Comparison of ENCODE assay signal across 8 cellular contexts in genomic region chr11:12043959-12044772, GRCh38. TPM values are rescaled to one million over a fixed set of nuclear protein-coding genes. Genes with fewer than 3 reads are reported as not detected.
DNase-seq lines count a peak whose midpoint lies in the region; ATAC-seq and TF ChIP-seq lines count a peak whose summit lies in the region.

No MANE protein-coding gene starts in this region.

- DNase-seq in NCI-H748 (lab: John Stamatoyannopoulos, UW; ENCODE audit: unreplicated experiment) (peak; percentile 74), endothelial cell (ENCODE audit: low spot score) (peak; percentile 79), middle frontal gyrus (ENCODE audit: extremely low spot score, low spot score) (peak; percentile 55)
- peak; percentile 20 to 45 (median 33) for DNase-seq in activated CD8-positive, alpha-beta memory T cell treated with anti-CD3 and anti-CD28 coated beads for 48 hours (ENCODE audit: low read depth in 2 of 3, low spot score in 2 of 3)
- DNase-seq in stimulated activated CD8-positive, alpha-beta memory T cell treated with anti-CD3 and anti-CD28 coated beads, Interleukin-2, amount 100 ng/mL, for 48 hours (ENCODE audit: low read depth in 2 of 2): peak; percentile 23 to 59

- no peak overlapping the region for H3K4me3 Mint-ChIP-seq in endothelial cell (ENCODE audit: unreplicated experiment)

- TF ChIP-seq CTCF in 22Rv1 (IDR thresholded peaks at IDR 0.05): peak; percentile 90
- peak; percentile 89 for TF ChIP-seq CTCF in GM12872 (IDR thresholded peaks at IDR 0.05; ENCODE audit: insufficient read depth, low read depth, low read length)
- peak; percentile 97 for TF ChIP-seq CTCF in endothelial cell (IDR thresholded peaks at IDR 0.05; ENCODE audit: unreplicated experiment)

- no peak overlapping the region for H3K27ac ChIP-seq in 22Rv1

- no peaks in the 10 kb centered on the region for H3K36me3 Mint-ChIP-seq in endothelial cell (ENCODE audit: low read depth, unreplicated experiment)

- ATAC-seq in HG03175 (IDR thresholded peaks at IDR 0.05; ENCODE audit: unreplicated experiment): peak; percentile 65

- no peak overlapping the region for H3K27ac Mint-ChIP-seq in endothelial cell (ENCODE audit: unreplicated experiment)

- peaks cover 6% of the 10 kb centered on the region for H3K4me1 Mint-ChIP-seq in endothelial cell (ENCODE audit: unreplicated experiment)

- no peaks in the 10 kb centered on the region for H3K27me3 Mint-ChIP-seq in endothelial cell (ENCODE audit: unreplicated experiment)

- no peaks in the 10 kb centered on the region for H3K9me3 Mint-ChIP-seq in endothelial cell (ENCODE audit: unreplicated experiment)

RNA-seq across cellular contexts. Expression of gene DKK3, which starts 35.7 kb away (rescaled TPM):
- total RNA-seq in endothelial cell (ENCODE audit: unreplicated experiment): 8.4 TPM
